In the genomic region with DNA sequence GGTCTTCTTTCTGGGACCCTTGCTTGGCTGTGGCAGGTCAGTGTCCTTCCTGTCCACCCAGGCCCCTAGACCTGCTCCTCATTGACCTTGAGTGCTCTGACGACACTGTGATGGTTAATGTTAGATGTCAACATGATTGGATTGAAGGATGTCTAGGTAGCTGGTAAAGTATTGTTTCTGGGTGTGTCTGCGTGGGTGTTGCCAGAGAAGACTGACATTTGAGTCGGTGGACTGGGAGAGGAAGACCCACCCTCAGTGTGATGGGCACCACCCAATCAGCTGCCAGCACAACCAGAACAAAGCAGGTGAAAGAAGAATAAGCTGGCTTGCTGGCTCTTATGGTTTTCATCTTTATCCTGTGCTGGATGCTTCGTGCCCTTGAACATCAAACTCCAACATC, we compare ENCODE assay signal across 29 cellular contexts.
"Had no signal": no experiment of that assay in that cellular context is flagged by ENCODE, and none has a peak within 500 bp of the region (broad histone marks: within the 10 kb centered on the region; RNA-seq: fewer than 3 reads in every experiment).

No MANE protein-coding gene starts in this region.

- H3K9me3 ChIP-seq: colonic mucosa, esophagus muscularis mucosa, esophagus squamous epithelium, gastrocnemius medialis, gastroesophageal sphincter, heart left ventricle, heart right ventricle had no signal

- H3K4me3 ChIP-seq: colonic mucosa, coronary artery, dorsolateral prefrontal cortex, esophagus muscularis mucosa, esophagus squamous epithelium, gastrocnemius medialis, gastroesophageal sphincter, heart left ventricle, heart right ventricle had no signal

- H3K27ac ChIP-seq: colonic mucosa, coronary artery, epithelial cell of prostate, esophagus muscularis mucosa, esophagus squamous epithelium, foreskin keratinocyte, gastrocnemius medialis, gastroesophageal sphincter, heart left ventricle, heart right ventricle had no signal

- FAIRE-seq: colon, endometrium, endothelial cell of umbilical vein, frontal cortex had no signal

- ATAC-seq: effector memory CD8-positive, alpha-beta T cell; esophagus mucosa; foreskin keratinocyte; gastrocnemius medialis; gastroesophageal sphincter; heart left ventricle; heart right ventricle had no signal

- H3K27ac Mint-ChIP-seq: dendritic cell treated with granulocyte-macrophage colony-stimulating factor and Interleukin-4, amounts not matched to agents 40 ng/mL and 50 ng/mL, for 4 days; effector memory CD8-positive, alpha-beta T cell; endodermal cell had no signal

- H3K36me3 ChIP-seq: colonic mucosa, esophagus muscularis mucosa, esophagus squamous epithelium, heart left ventricle, heart right ventricle had no signal

- DNase-seq: colonic mucosa; cortex of kidney; dermis blood vessel endothelial cell; dorsolateral prefrontal cortex; effector CD4-positive, alpha-beta T cell; effector CD8-positive, alpha-beta T cell; effector memory CD4-positive, alpha-beta T cell; effector memory CD8-positive, alpha-beta T cell; endodermal cell; erythroblast; esophagus squamous epithelium; foreskin fibroblast; foreskin keratinocyte; foreskin melanocyte; gastrocnemius medialis; glutamatergic neuron; head of caudate nucleus; heart left ventricle; heart right ventricle had no signal

- H3K4me3 Mint-ChIP-seq: dendritic cell treated with granulocyte-macrophage colony-stimulating factor and Interleukin-4, amounts not matched to agents 40 ng/mL and 50 ng/mL, for 4 days; effector memory CD8-positive, alpha-beta T cell; endodermal cell had no signal

- H3K4me1 ChIP-seq: colonic mucosa, esophagus muscularis mucosa, esophagus squamous epithelium, foreskin keratinocyte, gastrocnemius medialis, gastroesophageal sphincter, heart left ventricle, heart right ventricle had no signal

- H3K9me3 Mint-ChIP-seq: dendritic cell treated with granulocyte-macrophage colony-stimulating factor and Interleukin-4, amounts not matched to agents 40 ng/mL and 50 ng/mL, for 4 days; endodermal cell had no signal

- H3K27me3 ChIP-seq: colonic mucosa, esophagus muscularis mucosa, esophagus squamous epithelium, foreskin keratinocyte, gastrocnemius medialis, gastroesophageal sphincter had no signal
